ENCODE assay signal across 21 cellular contexts in the genomic region with DNA sequence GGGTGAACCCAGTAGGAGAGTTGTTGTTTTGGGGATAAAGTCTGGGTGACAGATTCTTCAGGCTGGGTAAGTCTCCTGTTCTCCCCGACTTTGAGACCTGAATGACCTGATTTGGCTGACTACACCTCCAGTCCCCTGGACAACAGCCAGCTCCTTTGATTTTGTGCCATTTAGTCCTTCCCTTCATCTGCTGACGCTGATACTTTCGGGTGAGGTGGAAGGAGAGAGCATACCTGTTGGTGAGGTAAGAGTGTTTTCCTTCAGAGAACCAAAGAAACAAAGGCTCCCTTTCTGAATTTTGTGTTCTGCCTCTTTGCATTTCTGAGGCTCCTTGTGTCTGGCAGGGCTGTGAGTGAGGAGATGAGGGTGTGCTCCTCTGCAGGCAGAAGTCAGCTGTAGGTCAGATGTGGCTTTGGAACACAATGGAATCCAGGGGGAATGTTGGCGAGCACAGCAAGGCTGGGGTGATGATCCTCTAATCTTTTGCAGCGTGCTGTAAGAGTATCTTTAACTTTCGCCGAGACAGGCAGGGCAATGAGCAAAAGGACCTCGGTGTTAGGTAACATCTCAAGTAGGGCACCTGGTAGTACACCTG. TPM values are rescaled to one million over a fixed set of nuclear protein-coding genes. Genes with fewer than 3 reads are reported as not detected.
A peak's percentile ranks its signal among the peaks of the same experiment; 100 is the strongest.
DNase-seq lines count a peak whose midpoint lies in the region; ATAC-seq, FAIRE-seq and TF ChIP-seq lines count a peak whose summit lies in the region.
"Had no signal": no experiment of that assay in that cellular context is flagged by ENCODE, and none has a peak within 500 bp of the region (broad histone marks: within the 10 kb centered on the region; RNA-seq: fewer than 3 reads in every experiment).

No MANE protein-coding gene starts in this region.

- H4K5ac ChIP-seq in H1 (ENCODE audit: insufficient read length, low read depth, low read length) = no peak overlapping the region

- 93% methylated on average over 8 of the region's 8 CpGs; no CpG with 5 or more reads in 1 of the 2 experiments for WGBS in H1 (ENCODE audit: extremely low coverage in 1 of 2, insufficient coverage in 1 of 2, insufficient read length in 1 of 2, insufficient replicate concordance in 2 of 2, low coverage in 1 of 2, low lambda C conversion rate in 2 of 2, missing lambda C conversion rate in 1 of 2), 2 experiments

- H3K14ac ChIP-seq in H1 (ENCODE audit: insufficient read length) = no peak overlapping the region

- TF ChIP-seq RAD21 in H1 (IDR thresholded peaks at IDR 0.05 in 1 of 2, conservative IDR thresholded peaks at IDR 0.05 in 1 of 2; ENCODE audit: low read depth in 2 of 2, low read length in 2 of 2) = no peak

- H2AFZ ChIP-seq in H1 (ENCODE audit: low read length) = no peak overlapping the region
- H2AFZ ChIP-seq: neural progenitor cell had no signal

- no peak overlapping the region for H2BK5ac ChIP-seq in H1 (ENCODE audit: low read depth, low read length)

- peaks cover 0 to 73% of the 10 kb centered on the region in 2 experiments; a peak in 3 of 4 replicates for H3K79me2 ChIP-seq in H1 (ENCODE audit: control insufficient read depth in 1 of 2, insufficient read depth in 2 of 2, low read length in 2 of 2)

- no peak overlapping the region for H3K18ac ChIP-seq in H1 (ENCODE audit: extremely low read depth, low read length)

- H4K8ac ChIP-seq in H1 (ENCODE audit: extremely low read depth, insufficient read depth, low read length) = no peak overlapping the region

- CTCF ChIA-PET in H1 (lab: Charles Lee; ENCODE audit: partially characterized antibody) = no interaction called here

- H3K4ac ChIP-seq in H1 (replicated peaks; ENCODE audit: insufficient read length, low read depth, low read length) = no peak overlapping the region

- TF ChIP-seq POLR2A in H1 (IDR thresholded peaks at IDR 0.05; ENCODE audit: control extremely low read depth in 1 of 2, low read depth in 2 of 2, low read length in 2 of 2) = no peak

- H3K23ac ChIP-seq in H1 (ENCODE audit: insufficient read length) = no peak overlapping the region

- peak overlapping the region; percentile 55 for H3K27ac Mint-ChIP-seq in activated CD4-positive, alpha-beta T cell treated with anti-CD3 and anti-CD28 coated beads, Interleukin-2, amount 10 ng/mL, durations not matched to agents 24 days and 14 days
- H3K27ac Mint-ChIP-seq: activated CD4-positive, alpha-beta T cell treated with anti-CD3 and anti-CD28 coated beads, Interleukin-2, amount 10 ng/mL, durations not matched to agents 7 days and 5 days; HFFc6; memory B cell; neural progenitor cell had no signal

- H3K36me3 Mint-ChIP-seq in activated CD4-positive, alpha-beta T cell treated with anti-CD3 and anti-CD28 coated beads, Interleukin-2, amount 10 ng/mL, durations not matched to agents 24 days and 14 days (ENCODE audit: low read depth) = peaks cover 75% of the 10 kb centered on the region

- DNase-seq in activated CD4-positive, alpha-beta T cell treated with anti-CD3 and anti-CD28 coated beads, Interleukin-2, amount 10 ng/mL, durations not matched to agents 24 days and 14 days = no peak
- DNase-seq in activated CD4-positive, alpha-beta T cell treated with anti-CD3 and anti-CD28 coated beads for 4 hours = no peak
- no peak for DNase-seq in H1 (ENCODE audit: low read depth in 1 of 2, low spot score in 2 of 2)
- peak; percentile 6 for DNase-seq in kidney tubule cell (ENCODE audit: low spot score)
- DNase-seq in tibial artery = no peak
- DNase-seq in anterior cingulate cortex (lab: John Stamatoyannopoulos, UW) = no peak
- DNase-seq in NCI-H187 treated with DMSO at 0.1 percent for 48 hours (lab: John Stamatoyannopoulos, UW) = no peak
- DNase-seq: activated CD4-positive, alpha-beta T cell treated with anti-CD3 and anti-CD28 coated beads, Interleukin-2, amount 10 ng/mL, durations not matched to agents 7 days and 5 days; amniotic stem cell; HFFc6; NCI-H1048; NCI-H2171; right lobe of liver; SHP77; stimulated activated CD4-positive, alpha-beta T cell treated with anti-CD3 and anti-CD28 coated beads, Interleukin-4, amount 100 ng/mL, for 1 hour had no signal

- no peak overlapping the region for H3K27ac ChIP-seq in H1 (ENCODE audit: low read depth, low read length)
- H3K27ac ChIP-seq in tibial artery = peak overlapping the region; percentile 69 to 95
- H3K27ac ChIP-seq: neural progenitor cell, right lobe of liver had no signal

- no peak overlapping the region for H2BK120ac ChIP-seq in H1 (replicated peaks; ENCODE audit: low read depth, low read length)

- H3K4me1 Mint-ChIP-seq in activated CD4-positive, alpha-beta T cell treated with anti-CD3 and anti-CD28 coated beads, Interleukin-2, amount 10 ng/mL, durations not matched to agents 24 days and 14 days = peaks cover 70% of the 10 kb centered on the region

- intact Hi-C loops in activated CD4-positive, alpha-beta T cell treated with anti-CD3 and anti-CD28 coated beads, Interleukin-2, amount 10 ng/mL, durations not matched to agents 24 days and 14 days (cut with micrococcal nuclease) = no loop called here
- intact Hi-C loops in tibial artery (cut with DNase I; ENCODE audit: low total_unique reads) = no loop called here

- TF ChIP-seq CTCF in H1 (IDR thresholded peaks at IDR 0.05; ENCODE audit: control extremely low read depth in 1 of 3, insufficient read depth in 1 of 3, low read depth in 1 of 3, low read length in 3 of 3) = no peak
- TF ChIP-seq CTCF in tibial artery (IDR thresholded peaks at IDR 0.05) = no peak

- H3K56ac ChIP-seq in H1 (replicated peaks; ENCODE audit: insufficient read length, low read depth, low read length) = no peak overlapping the region

- H2BK20ac ChIP-seq in H1 (ENCODE audit: low read length) = no peak overlapping the region

- 0 out of 4 replicates have a peak overlapping the region, but pooled peaks of 1 of the 2 experiments have one; percentile 4 for H3K4me2 ChIP-seq in H1 (ENCODE audit: insufficient read depth in 1 of 2, low read depth in 2 of 2, low read length in 2 of 2)
- H3K4me2 ChIP-seq: neural progenitor cell had no signal

- no peak for TF ChIP-seq EP300 in H1 (IDR thresholded peaks at IDR 0.05; ENCODE audit: borderline replicate concordance in 1 of 2, low read depth in 2 of 2, low read length in 2 of 2)

- H2AK5ac ChIP-seq in H1 (ENCODE audit: low read depth, low read length) = no peak overlapping the region

- H3K27me3 Mint-ChIP-seq in activated CD4-positive, alpha-beta T cell treated with anti-CD3 and anti-CD28 coated beads, Interleukin-2, amount 10 ng/mL, durations not matched to agents 24 days and 14 days = no peaks in the 10 kb centered on the region
- H3K27me3 Mint-ChIP-seq: activated CD4-positive, alpha-beta T cell treated with anti-CD3 and anti-CD28 coated beads, Interleukin-2, amount 10 ng/mL, durations not matched to agents 7 days and 5 days; memory B cell had no signal

- H3K79me1 ChIP-seq in H1 (ENCODE audit: low read depth, low read length) = peaks cover 10% of the 10 kb centered on the region

- ATAC-seq in GM18502 (IDR thresholded peaks at IDR 0.05; ENCODE audit: poor library complexity, unreplicated experiment) = no peak
- ATAC-seq: HepG2 had no signal

- H3K4me1 ChIP-seq in H1 (replicated peaks in 1 of 4; ENCODE audit: control insufficient read depth in 3 of 4, insufficient read depth in 4 of 4, low read length in 3 of 4) (peaks cover 3 to 24% (median 14%) of the 10 kb centered on the region in 4 experiments; a peak in 6 of 7 replicates), tibial artery (peaks cover 0 to 100% (median 70%) of the 10 kb centered on the region in 4 donors)

- H4K20me1 ChIP-seq in H1 (replicated peaks in 1 of 2; ENCODE audit: control insufficient read depth in 1 of 2, insufficient read depth in 2 of 2, low read length in 2 of 2) = peaks cover 0 to 2% of the 10 kb centered on the region in 2 experiments

- 0 out of 2 replicates have a peak overlapping the region, but pooled peaks have one; percentile 45 for H2BK12ac ChIP-seq in H1 (ENCODE audit: low read depth, low read length)

- no peak overlapping the region for H4K91ac ChIP-seq in H1 (replicated peaks; ENCODE audit: insufficient read length, low read length)

- peak overlapping the region; percentile 30 for H3K4me3 Mint-ChIP-seq in activated CD4-positive, alpha-beta T cell treated with anti-CD3 and anti-CD28 coated beads, Interleukin-2, amount 10 ng/mL, durations not matched to agents 24 days and 14 days
- H3K4me3 Mint-ChIP-seq: activated CD4-positive, alpha-beta T cell treated with anti-CD3 and anti-CD28 coated beads, Interleukin-2, amount 10 ng/mL, durations not matched to agents 7 days and 5 days; HFFc6; memory B cell; neural progenitor cell had no signal

- H3K36me3 ChIP-seq in H1 (ENCODE audit: control insufficient read depth in 2 of 4, insufficient read depth in 4 of 4, low read length in 3 of 4) (no peaks in the 10 kb centered on the region), tibial artery (no peaks in the 10 kb centered on the region)
- H3K36me3 ChIP-seq: neural progenitor cell, right lobe of liver had no signal

- POLR2A ChIA-PET in H1 (lab: Charles Lee; ENCODE audit: partially characterized antibody) = no interaction called here

- H2BK15ac ChIP-seq in H1 (ENCODE audit: low read length) = no peak overlapping the region

- no peak for FAIRE-seq in H1 (lab: Jason Lieb, UNC)
- FAIRE-seq: A204.1, GM12891, HepG2 had no signal

- H3K9me3 Mint-ChIP-seq in activated CD4-positive, alpha-beta T cell treated with anti-CD3 and anti-CD28 coated beads, Interleukin-2, amount 10 ng/mL, durations not matched to agents 24 days and 14 days = peaks cover 5% of the 10 kb centered on the region
- H3K9me3 Mint-ChIP-seq: HFFc6, memory B cell, neural progenitor cell had no signal

- H3K9ac ChIP-seq in H1 (replicated peaks in 1 of 4; ENCODE audit: extremely low read depth in 1 of 4, low read depth in 3 of 4, low read length in 3 of 4) = no peak overlapping the region; a peak in 1 of 7 replicates
- H3K9ac ChIP-seq: neural progenitor cell had no signal

- peaks cover 2% of the 10 kb centered on the region; the same call in 1 of the 2 replicates for H3K23me2 ChIP-seq in H1 (ENCODE audit: low read depth, low read length)

- H3K27me3 ChIP-seq in H1 (replicated peaks in 1 of 4; ENCODE audit: control insufficient read depth in 3 of 4, extremely low read depth in 1 of 4, insufficient read depth in 3 of 4, low read length in 3 of 4) (no peaks in the 10 kb centered on the region), tibial artery (no peaks in the 10 kb centered on the region)
- H3K27me3 ChIP-seq: neural progenitor cell, right lobe of liver had no signal

- H3K9me3 ChIP-seq in H1 (ENCODE audit: insufficient read depth in 2 of 2, low read depth in 1 of 2, low read length in 1 of 2) (no peaks in the 10 kb centered on the region), tibial artery (no peaks in the 10 kb centered on the region)
- H3K9me3 ChIP-seq: right lobe of liver had no signal

- no peak overlapping the region for H3K4me3 ChIP-seq in H1 (ENCODE audit: extremely low read depth in 1 of 4, insufficient read depth in 2 of 4, low read depth in 3 of 4, low read length in 4 of 4)
- no peak overlapping the region for H3K4me3 ChIP-seq in tibial artery
- H3K4me3 ChIP-seq: neural progenitor cell, right lobe of liver had no signal

RNA-seq across cellular contexts. Expression of a gene that starts 12.1 kb away (rescaled TPM):
- 114 and 119 TPM in 2 replicates for total RNA-seq in activated CD4-positive, alpha-beta T cell treated with anti-CD3 and anti-CD28 coated beads, Interleukin-2, amount 10 ng/mL, durations not matched to agents 24 days and 14 days
- 23.9 and 24.6 TPM in 2 replicates for total RNA-seq in H1 (2021; fragmentation: NEBNext Ultra II Directional; extraction: Animal tissue kit (Norgen Biotek cat#: 25700))
- 4.7 and 5.5 TPM in 2 replicates for polyA plus RNA-seq in H1 (2011; rRNA removed)
- 4.5 TPM for polyA plus RNA-seq in H1 (2011; cell fraction: cytosol; rRNA removed)
- polyA plus RNA-seq in H1 (2011; cell fraction: nucleus; rRNA removed) = 7.4 TPM
- polyA plus RNA-seq in H1 (2012, experiment 1 of 2) = 6.5 to 9.8 TPM (median 8.0 TPM) in 4 replicates
- polyA plus RNA-seq in H1 (2012, experiment 2 of 2) = 2.1 TPM
- 14.5 TPM for polyA plus RNA-seq in H1 (2013, experiment 1 of 2)
- polyA plus RNA-seq in H1 (2013, experiment 2 of 2) = 14.1 TPM
- polyA minus RNA-seq in H1 (2011; rRNA and poly(A)+ RNA removed) = 14.5 and 14.8 TPM in 2 replicates
- polyA minus RNA-seq in H1 (2011; cell fraction: cytosol; rRNA and poly(A)+ RNA removed) = 9.9 TPM
- 22.1 TPM for polyA minus RNA-seq in H1 (2011; cell fraction: nucleus; rRNA and poly(A)+ RNA removed)
